Comparison of ENCODE assay signal across 7 cellular contexts in genomic region chr1:18390953-18391352, GRCh38.
"Had no signal": no experiment of that assay in that cellular context is flagged by ENCODE, and none has a peak within 500 bp of the region (broad histone marks: within the 10 kb centered on the region; RNA-seq: fewer than 3 reads in every experiment).

No MANE protein-coding gene starts in this region.

- H3K9ac ChIP-seq: GM23248 had no signal

- H2AFZ ChIP-seq: GM23248 had no signal

- DNase-seq: GM23248, GOT3, H9, HCEC 1CT, IMR-90, KG1 had no signal

- H3K27ac ChIP-seq: GM23248 had no signal

- H3K4me3 ChIP-seq: GM23248, K562 had no signal

- ATAC-seq: K562 had no signal
